ENCODE assay signal across 16 cellular contexts in the genomic region with DNA sequence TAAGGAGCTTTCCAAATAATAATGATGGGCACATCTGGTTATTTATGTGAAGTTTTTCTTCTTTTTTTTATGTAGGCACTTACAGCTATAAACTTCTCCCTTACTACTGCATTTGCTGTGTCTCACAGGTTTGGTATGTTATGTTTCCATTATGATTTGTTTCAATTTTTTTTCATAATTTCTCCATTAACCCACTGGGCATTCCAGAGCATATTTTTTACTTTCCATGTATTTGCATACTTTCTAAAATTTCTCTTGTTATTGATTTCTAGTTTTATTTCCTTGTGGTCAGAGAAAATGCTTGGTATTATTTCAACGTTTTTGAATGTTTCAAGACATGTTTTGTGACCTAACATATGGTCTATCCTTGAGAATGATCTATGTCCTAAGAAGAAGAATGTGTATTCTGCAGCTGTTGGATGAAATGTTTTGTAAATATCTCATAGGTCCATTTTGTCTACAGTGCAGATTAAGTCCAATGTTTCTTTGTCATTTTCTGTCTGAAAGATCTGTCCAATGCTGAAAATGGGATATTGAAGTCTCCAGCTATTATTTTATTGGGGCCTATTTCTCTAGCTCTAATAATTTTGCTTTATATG.
DNase-seq lines count a peak whose midpoint lies in the region; ATAC-seq and TF ChIP-seq lines count a peak whose summit lies in the region.
"Had no signal": no experiment of that assay in that cellular context is flagged by ENCODE, and none has a peak within 500 bp of the region (broad histone marks: within the 10 kb centered on the region; RNA-seq: fewer than 3 reads in every experiment).

No MANE protein-coding gene starts in this region.

- no peak overlapping the region for H2BK15ac ChIP-seq in mesenchymal stem cell (ENCODE audit: low read depth, poor library complexity, severe bottlenecking)

- no peaks in the 10 kb centered on the region for H4K20me1 ChIP-seq in SK-N-SH (ENCODE audit: insufficient read depth)

- H3K4ac ChIP-seq in mesenchymal stem cell (ENCODE audit: low read depth in 1 of 2, low read length in 2 of 2), result no peak overlapping the region

- in situ Hi-C loops in GM13977 (cut with MboI; ENCODE audit: low pct_unique_long_range_greater_than_20kb, low sequenced_read_pairs, unreplicated experiment), result no loop called here

- H3K9me3 ChIP-seq in SK-N-SH (peaks cover 9% of the 10 kb centered on the region), mesenchymal stem cell (ENCODE audit: control insufficient read depth, low read length) (peaks cover 6% of the 10 kb centered on the region)

- H4K8ac ChIP-seq in mesenchymal stem cell (ENCODE audit: low read length), result no peak overlapping the region

- H3K4me2 ChIP-seq in SK-N-SH, result no peak overlapping the region; the same call in 1 of the 2 replicates
- no peak overlapping the region for H3K4me2 ChIP-seq in mesenchymal stem cell (ENCODE audit: low read length, poor library complexity, severe bottlenecking)

- H3K9me2 ChIP-seq in SK-N-SH, result no peaks in the 10 kb centered on the region

- H3K4me3 ChIP-seq in SK-N-SH (ENCODE audit: low read depth in 2 of 2, low read length in 1 of 2), result no peak overlapping the region
- H3K4me3 ChIP-seq in mesenchymal stem cell (ENCODE audit: insufficient read depth in 1 of 2, low read depth in 1 of 2, low read length in 2 of 2), result no peak overlapping the region

- H3F3A ChIP-seq in SK-N-SH (replicated peaks; ENCODE audit: insufficient read depth), result peaks cover 19% of the 10 kb centered on the region

- H2BK120ac ChIP-seq in mesenchymal stem cell (ENCODE audit: low read depth, low read length), result no peak overlapping the region

- H3K18ac ChIP-seq in mesenchymal stem cell (ENCODE audit: low read depth in 1 of 2, low read length in 2 of 2), result no peak overlapping the region

- 0 out of 4 replicates have a peak, but pooled peaks of 1 of the 2 experiments have one; percentile 28 for TF ChIP-seq EP300 in SK-N-SH (IDR thresholded peaks at IDR 0.05; ENCODE audit: borderline replicate concordance in 1 of 2, low read depth in 1 of 2, low read length in 1 of 2)

- H3K9ac ChIP-seq in SK-N-SH, result no peak overlapping the region
- H3K9ac ChIP-seq in mesenchymal stem cell (ENCODE audit: low read length), result no peak overlapping the region

- POLR2A ChIA-PET in SK-N-SH (lab: Yijun Ruan, JAX), result no interaction called here

- no peak overlapping the region for H4K91ac ChIP-seq in mesenchymal stem cell (ENCODE audit: low read length)

- no peak for TF ChIP-seq RAD21 in SK-N-SH (IDR thresholded peaks at IDR 0.05; ENCODE audit: low read length)

- TF ChIP-seq CTCF in SK-N-SH (IDR thresholded peaks at IDR 0.05) (no peak), GM13977 (IDR thresholded peaks at IDR 0.05; ENCODE audit: extremely low read depth, insufficient read depth, missing control alignments) (no peak)

- ATAC-seq in GM21723 (IDR thresholded peaks at IDR 0.05; ENCODE audit: unreplicated experiment), result no peak

- H2AK5ac ChIP-seq in mesenchymal stem cell (ENCODE audit: low read length, severe bottlenecking), result no peak overlapping the region

- DNase-seq in ELR (ENCODE audit: low read depth), result peak; percentile 52
- DNase-seq in SK-N-SH, result no peak
- DNase-seq in fibroblast of gingiva (ENCODE audit: low read depth), result peak; percentile 43
- DNase-seq in mesenchymal stem cell, result no peak
- no peak for DNase-seq in superior temporal gyrus (ENCODE audit: extremely low spot score)
- DNase-seq in GM13977 (ENCODE audit: low spot score), result no peak
- no peak for DNase-seq in AML-193 (lab: John Stamatoyannopoulos, UW)
- DNase-seq: CD4-positive, alpha-beta memory T cell; DMS79 treated with DMSO at 0.1 percent for 48 hours; GOT3; Karpas-422; NCI-H1105 treated with DMSO at 0.1 percent for 48 hours; NCI-H187; NCI-H446 treated with DMSO at 0.1 percent for 48 hours; NCI-H774 had no signal

- peak overlapping the region in 1 of 2 experiments; percentile 46; a peak in 2 of 4 replicates for H3K27ac ChIP-seq in SK-N-SH (ENCODE audit: low read depth in 2 of 2, low read length in 1 of 2)
- H3K27ac ChIP-seq in mesenchymal stem cell (ENCODE audit: low read length, poor library complexity, severe bottlenecking), result peak overlapping the region; percentile 29

- no peak overlapping the region for H2AFZ ChIP-seq in SK-N-SH (ENCODE audit: low read depth)
- H2AFZ ChIP-seq in mesenchymal stem cell (ENCODE audit: low read depth, low read length), result no peak overlapping the region

- H3K27me3 ChIP-seq in SK-N-SH (ENCODE audit: insufficient read depth) (no peaks in the 10 kb centered on the region), mesenchymal stem cell (ENCODE audit: control insufficient read depth in 1 of 2, insufficient read depth in 1 of 2, low read length in 2 of 2) (no peaks in the 10 kb centered on the region)

- no peaks in the 10 kb centered on the region for H3K79me1 ChIP-seq in mesenchymal stem cell (replicated peaks; ENCODE audit: low read length, poor library complexity, severe bottlenecking)

- no peaks in the 10 kb centered on the region for H3K79me2 ChIP-seq in SK-N-SH (ENCODE audit: insufficient read depth)

- WGBS in SK-N-SH (ENCODE audit: low lambda C conversion rate), result 3% methylated on average over 1 of the region's 1 CpG
- 33% methylated on average over 1 of the region's 1 CpG for WGBS in mesenchymal stem cell

- no peak overlapping the region for H2BK12ac ChIP-seq in mesenchymal stem cell (ENCODE audit: low read length in 2 of 2)

- no peak overlapping the region for H2BK5ac ChIP-seq in mesenchymal stem cell (ENCODE audit: low read depth, low read length, poor library complexity, severe bottlenecking)

- H3K4me1 ChIP-seq in SK-N-SH (ENCODE audit: control insufficient read depth in 1 of 2, insufficient read depth in 2 of 2, low read depth in 1 of 2, low read length in 1 of 2) (peaks cover 0 to 5% of the 10 kb centered on the region in 2 experiments; a peak in 1 of 4 replicates), mesenchymal stem cell (ENCODE audit: control insufficient read depth, insufficient read depth, low read depth, low read length) (peaks cover 4% of the 10 kb centered on the region)

- no peak overlapping the region for H3K23ac ChIP-seq in mesenchymal stem cell (ENCODE audit: low read length in 2 of 2)

- no peak overlapping the region for H3K14ac ChIP-seq in mesenchymal stem cell (ENCODE audit: low read length in 2 of 2)

- CTCF ChIA-PET in SK-N-SH (lab: Yijun Ruan, JAX), result no interaction called here

- H3K36me3 ChIP-seq in SK-N-SH (replicated peaks in 1 of 2; ENCODE audit: control insufficient read depth in 1 of 2, insufficient read depth in 2 of 2, low read length in 1 of 2) (peaks cover 0 to 6% of the 10 kb centered on the region in 2 experiments), mesenchymal stem cell (ENCODE audit: control insufficient read depth in 1 of 2, insufficient read depth in 2 of 2, low read depth in 1 of 2, low read length in 2 of 2) (no peaks in the 10 kb centered on the region)

TF ChIP-seq in SK-N-SH, 30 proteins besides CTCF, POLR2A, EP300 and RAD21:
- peak; percentile 55; the same call in 1 of the 2 replicates for TF ChIP-seq TEAD4 (IDR thresholded peaks at IDR 0.05; ENCODE audit: borderline replicate concordance, insufficient read depth)
- peak; percentile 19; the same call in 1 of the 2 replicates for TF ChIP-seq TCF12 (IDR thresholded peaks at IDR 0.05)
- TF ChIP-seq, protein P1, sequence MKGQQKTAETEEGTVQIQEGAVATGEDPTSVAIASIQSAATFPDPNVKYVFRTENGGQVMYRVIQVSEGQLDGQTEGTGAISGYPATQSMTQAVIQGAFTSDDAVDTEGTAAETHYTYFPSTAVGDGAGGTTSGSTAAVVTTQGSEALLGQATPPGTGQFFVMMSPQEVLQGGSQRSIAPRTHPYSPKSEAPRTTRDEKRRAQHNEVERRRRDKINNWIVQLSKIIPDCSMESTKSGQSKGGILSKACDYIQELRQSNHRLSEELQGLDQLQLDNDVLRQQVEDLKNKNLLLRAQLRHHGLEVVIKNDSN (IDR thresholded peaks at IDR 0.05; ENCODE audit: borderline replicate concordance, low read depth), result no peak
- TF ChIP-seq GATA2 (CRISPR knock-in tag; IDR thresholded peaks at IDR 0.05), result no peak
- TF ChIP-seq FOSL2 (IDR thresholded peaks at IDR 0.05; ENCODE audit: borderline replicate concordance, low read depth), result peak; percentile 49; the same call in 1 of the 2 replicates
- no peak for TF ChIP-seq CHD2 (IDR thresholded peaks at IDR 0.05; ENCODE audit: low read length, partially characterized antibody)
- TF ChIP-seq, protein P2, sequence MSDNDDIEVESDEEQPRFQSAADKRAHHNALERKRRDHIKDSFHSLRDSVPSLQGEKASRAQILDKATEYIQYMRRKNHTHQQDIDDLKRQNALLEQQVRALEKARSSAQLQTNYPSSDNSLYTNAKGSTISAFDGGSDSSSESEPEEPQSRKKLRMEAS (IDR thresholded peaks at IDR 0.05; ENCODE audit: low read depth), result no peak
- TF ChIP-seq, protein P3, sequence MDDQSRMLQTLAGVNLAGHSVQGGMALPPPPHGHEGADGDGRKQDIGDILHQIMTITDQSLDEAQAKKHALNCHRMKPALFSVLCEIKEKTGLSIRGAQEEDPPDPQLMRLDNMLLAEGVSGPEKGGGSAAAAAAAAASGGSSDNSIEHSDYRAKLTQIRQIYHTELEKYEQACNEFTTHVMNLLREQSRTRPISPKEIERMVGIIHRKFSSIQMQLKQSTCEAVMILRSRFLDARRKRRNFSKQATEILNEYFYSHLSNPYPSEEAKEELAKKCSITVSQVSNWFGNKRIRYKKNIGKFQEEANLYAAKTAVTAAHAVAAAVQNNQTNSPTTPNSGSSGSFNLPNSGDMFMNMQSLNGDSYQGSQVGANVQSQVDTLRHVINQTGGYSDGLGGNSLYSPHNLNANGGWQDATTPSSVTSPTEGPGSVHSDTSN (IDR thresholded peaks at IDR 0.05), result 0 out of 2 replicates have a peak, but pooled peaks have one; percentile 4
- TF ChIP-seq NFIC (IDR thresholded peaks at IDR 0.05; ENCODE audit: borderline replicate concordance), result no peak
- peak; percentile 20; the same call in 1 of the 2 replicates for TF ChIP-seq JUND (IDR thresholded peaks at IDR 0.05)
- no peak for TF ChIP-seq RCOR1 (IDR thresholded peaks at IDR 0.05; ENCODE audit: low read length)

Comparison
In these comparisons a context has a peak if more than half of its experiments do, and no peak if none do; other contexts are left out.
1. DNase-seq: peak in ELR (single experiment) and fibroblast of gingiva (single experiment); none in SK-N-SH (single experiment), mesenchymal stem cell (single experiment), superior temporal gyrus (single experiment), GM13977 (single experiment) and AML-193 (0 of 2).